31 cellular contexts compared by ENCODE assay signal in genomic region chr7:4166340-4166739, GRCh38.
"Had no signal": no experiment of that assay in that cellular context is flagged by ENCODE, and none has a peak within 500 bp of the region (broad histone marks: within the 10 kb centered on the region; RNA-seq: fewer than 3 reads in every experiment).

No MANE protein-coding gene starts in this region.

- H3K4me1 ChIP-seq: adrenal gland, breast epithelium, colonic mucosa, gastroesophageal sphincter had no signal

- ATAC-seq: activated CD4-positive, alpha-beta T cell treated with anti-CD3 and anti-CD28 coated beads for 36 hours; activated CD8-positive, alpha-beta memory T cell treated with anti-CD3 and anti-CD28 coated beads, Interleukin-2, amount 10 ng/mL, durations not matched to agents 7 days and 5 days; activated CD8-positive, alpha-beta T cell treated with anti-CD3 and anti-CD28 coated beads, Interleukin-2, amount 10 ng/mL, durations not matched to agents 7 days and 5 days; activated naive CD8-positive, alpha-beta T cell treated with anti-CD3 and anti-CD28 coated beads, Interleukin-2, amount 50 U/mL, for 24 hours; gastroesophageal sphincter had no signal

- H3K27me3 ChIP-seq: adrenal gland, cardiac muscle cell, colonic mucosa, gastroesophageal sphincter had no signal

- H3K36me3 ChIP-seq: adrenal gland, breast epithelium, cardiac muscle cell, colonic mucosa, esophagus squamous epithelium, gastroesophageal sphincter had no signal

- H3K9me3 ChIP-seq: adrenal gland, breast epithelium, colonic mucosa, esophagus squamous epithelium, gastroesophageal sphincter had no signal

- FAIRE-seq: endometrium, endothelial cell of umbilical vein had no signal

- H3K4me3 ChIP-seq: adrenal gland, breast epithelium, cardiac muscle cell, colonic mucosa, esophagus squamous epithelium, gastroesophageal sphincter had no signal

- H3K27ac ChIP-seq: adrenal gland, breast epithelium, cardiac muscle cell, colonic mucosa, epithelial cell of prostate, esophagus squamous epithelium, gastroesophageal sphincter had no signal

- DNase-seq: activated CD4-positive, alpha-beta memory T cell treated with anti-CD3 and anti-CD28 coated beads for 36 hours; activated CD4-positive, alpha-beta T cell treated with anti-CD3 and anti-CD28 coated beads for 36 hours; activated CD4-positive, alpha-beta T cell treated with anti-CD3 and anti-CD28 coated beads, Interleukin-2, amount 10 ng/mL, durations not matched to agents 24 days and 14 days; activated CD4-positive, CD25-positive, alpha-beta regulatory T cell; activated CD4-positive, CD25-positive, alpha-beta regulatory T cell treated with anti-CD3 and anti-CD28 coated beads, Interleukin-2, amount 50 U/mL, for 72 hours; activated CD8-positive, alpha-beta memory T cell treated with anti-CD3 and anti-CD28 coated beads, Interleukin-2, amount 10 ng/mL, durations not matched to agents 7 days and 5 days; activated CD8-positive, alpha-beta memory T cell treated with anti-CD3 and anti-CD28 coated beads, Interleukin-2, amount 50 U/mL, for 4 hours; activated CD8-positive, alpha-beta T cell treated with anti-CD3 and anti-CD28 coated beads, Interleukin-2, amount 10 ng/mL, durations not matched to agents 7 days and 5 days; activated effector memory CD4-positive, alpha-beta T cell treated with anti-CD3 and anti-CD28 coated beads, Interleukin-2, amount 50 U/mL, for 16 hours; activated naive CD4-positive, alpha-beta T cell treated with anti-CD3 and anti-CD28 coated beads for 36 hours; activated naive CD8-positive, alpha-beta T cell treated with anti-CD3 and anti-CD28 coated beads for 36 hours; activated naive CD8-positive, alpha-beta T cell treated with anti-CD3 and anti-CD28 coated beads, Interleukin-2, amount 50 U/mL, for 24 hours; activated T-cell treated with anti-CD3 and anti-CD28 coated beads, Interleukin-2, amount 50 U/mL, for 1 hour; activated T-cell treated with anti-CD3 and anti-CD28 coated beads, Interleukin-2, amount 50 U/mL, for 48 hours; adrenal gland; amygdala; aorta; central memory CD4-positive, alpha-beta T cell; cerebellar nuclear complex; colonic mucosa; effector CD8-positive, alpha-beta T cell; esophagus squamous epithelium; foreskin melanocyte; head of caudate nucleus; T-helper 2 cell had no signal
